Comparison of ENCODE assay signal across 2 cellular contexts in genomic region chr6:43538986-43539385, GRCh38. TPM values are rescaled to one million over a fixed set of nuclear protein-coding genes. Genes with fewer than 3 reads are reported as not detected.
"Had no signal": no experiment of that assay in that cellular context is flagged by ENCODE, and none has a peak within 500 bp of the region (broad histone marks: within the 10 kb centered on the region; RNA-seq: fewer than 3 reads in every experiment).

No MANE protein-coding gene starts in this region.

RNA-seq across cellular contexts. Expression of gene LRRC73, which starts 28.8 kb away (rescaled TPM):
- total RNA-seq: epithelial cell of proximal tubule, gastrocnemius medialis had no signal
